In genomic region chr14:74531467-74531866, GRCh38 we compare ENCODE assay signal across 8 cellular contexts. TPM values are rescaled to one million over a fixed set of nuclear protein-coding genes. Genes with fewer than 3 reads are reported as not detected.
DNase-seq lines count a peak whose midpoint lies in the region; ATAC-seq and TF ChIP-seq lines count a peak whose summit lies in the region.

No MANE protein-coding gene starts in this region.

- no peak for TF ChIP-seq POLR2A in NB4 (IDR thresholded peaks at IDR 0.05; ENCODE audit: extremely low read depth, insufficient read length)

- H3K9me3 ChIP-seq in lung (ENCODE audit: control insufficient read depth in 2 of 2, insufficient read depth in 1 of 2, low read length in 1 of 2) = no peaks in the 10 kb centered on the region

- no peak for TF ChIP-seq CTCF in NB4 (IDR thresholded peaks at IDR 0.05; ENCODE audit: low read depth, low read length)
- TF ChIP-seq CTCF in lung (IDR thresholded peaks at IDR 0.05; ENCODE audit: control extremely low read depth, extremely low read depth) = no peak

- no peak overlapping the region for H3K4me3 ChIP-seq in NB4 (ENCODE audit: low read depth, low read length)
- H3K4me3 ChIP-seq in lung = no peak overlapping the region

- H3K27me3 ChIP-seq in lung (ENCODE audit: control insufficient read depth, insufficient read depth) = no peaks in the 10 kb centered on the region

- H3K4me1 ChIP-seq in lung (ENCODE audit: control insufficient read depth in 2 of 2, insufficient read depth in 2 of 2, low read length in 2 of 2) = peaks cover 0 to 15% of the 10 kb centered on the region in 2 donors

- DNase-seq in ELF-1 (ENCODE audit: low read depth, low spot score) (peak; percentile 84), NB4 (ENCODE audit: low read depth) (peak; percentile 35), ecto neural progenitor cell (ENCODE audit: low spot score) (peak; percentile 81), lung (ENCODE audit: low spot score) (peak; percentile 45), NCI-H446 treated with DMSO at 0.1 percent for 48 hours (lab: John Stamatoyannopoulos, UW) (no peak)
- DNase-seq in stimulated activated CD4-positive, alpha-beta T cell treated with anti-CD3 and anti-CD28 coated beads, Interleukin-4, amount 100 ng/mL, for 24 hours = no peak
- DNase-seq in stimulated activated CD4-positive, alpha-beta T cell treated with anti-CD3 and anti-CD28 coated beads, Interleukin-1b, Interleukin-23, amount 100 ng/mL, for 48 hours = no peak

- 49 to 75% methylated on average over 4 to 5 of the region's 5 CpGs for WGBS in lung, 2 donors

- no peak overlapping the region for H3K27ac ChIP-seq in lung (ENCODE audit: low read depth in 1 of 2, low read length in 1 of 2)

- H3K36me3 ChIP-seq in lung (ENCODE audit: control insufficient read depth in 2 of 2, insufficient read depth in 2 of 2, low read length in 2 of 2) = peaks cover 0 to 4% of the 10 kb centered on the region in 2 donors

- peak; percentile 50 for ATAC-seq in lung (ENCODE audit: insufficient read depth, low FRiP score)
- ATAC-seq in HG03439 (IDR thresholded peaks at IDR 0.05; ENCODE audit: unreplicated experiment) = no peak

RNA-seq across cellular contexts. Expression of gene ISCA2, which starts 37.9 kb away (rescaled TPM):
- total RNA-seq in lung = 10 to 100 TPM; 19.7 to 21.8 TPM
- 10 to 100 TPM; 21.1 to 24.7 TPM for polyA plus RNA-seq in lung

RNA-seq across cellular contexts. Expression of gene NPC2, which starts 38.4 kb away (rescaled TPM):
- total RNA-seq in lung = 1,000 to 10,000 TPM in 1 of 2 donors, 100 to 1,000 TPM in 1; 922 to 1,175 TPM
- 1,000 to 10,000 TPM; 1,205 to 1,539 TPM for polyA plus RNA-seq in lung

Comparison
In these comparisons a context has a peak if more than half of its experiments do, and no peak if none do; other contexts are left out.
1. DNase-seq: peak in ELF-1 (single experiment), NB4 (single experiment), ecto neural progenitor cell (single experiment) and lung (single experiment); none in stimulated activated CD4-positive, alpha-beta T cell treated with anti-CD3 and anti-CD28 coated beads, Interleukin-4, amount 100 ng/mL, for 24 hours (single experiment), NCI-H446 treated with DMSO at 0.1 percent for 48 hours (single experiment) and stimulated activated CD4-positive, alpha-beta T cell treated with anti-CD3 and anti-CD28 coated beads, Interleukin-1b, Interleukin-23, amount 100 ng/mL, for 48 hours (single experiment).